ENCODE assay signal across 8 cellular contexts in genomic region chr19:35000647-35001501, GRCh38. TPM values are rescaled to one million over a fixed set of nuclear protein-coding genes. Genes with fewer than 3 reads are reported as not detected.
DNase-seq lines count a peak whose midpoint lies in the region; ATAC-seq and TF ChIP-seq lines count a peak whose summit lies in the region.

No MANE protein-coding gene starts in this region.

- peak overlapping the region; percentile 84 for H3K4me3 ChIP-seq in GM06990 (replicated peaks; ENCODE audit: low read depth, low read length)
- H3K4me3 ChIP-seq in HUES64 (ENCODE audit: low read length): peak overlapping the region; percentile 84
- peak overlapping the region; percentile 75 for H3K4me3 ChIP-seq in astrocyte of the spinal cord (ENCODE audit: low read depth, low read length)

- peak overlapping the region; percentile 97 for H3K27ac ChIP-seq in HUES64 (ENCODE audit: low read depth, low read length)

- peaks cover 44% of the 10 kb centered on the region for H3K4me1 ChIP-seq in HUES64 (ENCODE audit: insufficient read depth, low read length)

- TF ChIP-seq CTCF in GM06990 (IDR thresholded peaks at IDR 0.05; ENCODE audit: insufficient read depth, low read length, poor library complexity, severe bottlenecking): no peak
- TF ChIP-seq CTCF in astrocyte of the spinal cord (IDR thresholded peaks at IDR 0.05; ENCODE audit: low read depth, low read length): no peak

- H3K27me3 ChIP-seq in GM06990 (replicated peaks; ENCODE audit: control insufficient read depth, insufficient read depth, low read length): no peaks in the 10 kb centered on the region
- no peaks in the 10 kb centered on the region for H3K27me3 ChIP-seq in HUES64 (ENCODE audit: insufficient read depth, low read length)

- H3K9ac ChIP-seq in HUES64 (ENCODE audit: low read depth, low read length): peak overlapping the region; percentile 84

- H3K36me3 ChIP-seq in GM06990 (ENCODE audit: control insufficient read depth, insufficient read depth, low read length) (peaks cover 10% of the 10 kb centered on the region), HUES64 (ENCODE audit: insufficient read depth, low read length) (peaks cover 28% of the 10 kb centered on the region)

- H3K9me3 ChIP-seq in HUES64 (ENCODE audit: insufficient read depth, low read depth, low read length): no peaks in the 10 kb centered on the region

- DNase-seq in GM06990 (ENCODE audit: extremely low read depth, insufficient read length): peak; percentile 52
- DNase-seq in T-helper 1 cell: peak in 3 of 5 donors; percentile 41 to 73 (median 54)
- DNase-seq in astrocyte of the spinal cord (ENCODE audit: low read depth, low spot score): peak; percentile 47
- peak; percentile 35 for DNase-seq in iPS-NIHi7 (ENCODE audit: extremely low spot score)
- peak; percentile 40 to 53 (median 44) for DNase-seq in stimulated activated CD4-positive, alpha-beta T cell treated with anti-CD3 and anti-CD28 coated beads, Interleukin-12 subunit alpha, Interleukin-12 subunit beta, amount 100 ng/mL, for 48 hours (ENCODE audit: low read depth in 2 of 3, low spot score in 1 of 3)

- WGBS in HUES64: 4% methylated on average over 46 of the region's 46 CpGs

- no peak for ATAC-seq in HG03442 (IDR thresholded peaks at IDR 0.05; ENCODE audit: unreplicated experiment)
- no peak for ATAC-seq in HG02884 (IDR thresholded peaks at IDR 0.05; ENCODE audit: unreplicated experiment)

- in situ Hi-C loops in astrocyte of the spinal cord (cut with HindIII; ENCODE audit: low sequenced_read_pairs): no loop called here

RNA-seq across cellular contexts. Expression of gene GRAMD1A, which starts 0.8 kb away (rescaled TPM):
- polyA plus RNA-seq in HUES64 (2013, experiment 1 of 2): 86.1 TPM
- polyA plus RNA-seq in HUES64 (2013, experiment 2 of 2): 110 TPM

RNA-seq across cellular contexts. Expression of gene SCN1B, which starts 29.4 kb away (rescaled TPM):
- 1.9 TPM for polyA plus RNA-seq in HUES64 (2013, experiment 1 of 2)
- polyA plus RNA-seq in HUES64 (2013, experiment 2 of 2): 1.8 TPM

RNA-seq across cellular contexts. Expression of gene ZNF792, which starts 36.8 kb away (rescaled TPM):
- polyA plus RNA-seq in HUES64 (2013, experiment 1 of 2): 3.5 TPM
- 3.7 TPM for polyA plus RNA-seq in HUES64 (2013, experiment 2 of 2)

RNA-seq across cellular contexts. Expression of gene HPN, which starts 40.6 kb away (rescaled TPM):
- 3.2 TPM for polyA plus RNA-seq in HUES64 (2013, experiment 1 of 2)
- 6.3 TPM for polyA plus RNA-seq in HUES64 (2013, experiment 2 of 2)
